13 cellular contexts compared by ENCODE assay signal in the genomic region with DNA sequence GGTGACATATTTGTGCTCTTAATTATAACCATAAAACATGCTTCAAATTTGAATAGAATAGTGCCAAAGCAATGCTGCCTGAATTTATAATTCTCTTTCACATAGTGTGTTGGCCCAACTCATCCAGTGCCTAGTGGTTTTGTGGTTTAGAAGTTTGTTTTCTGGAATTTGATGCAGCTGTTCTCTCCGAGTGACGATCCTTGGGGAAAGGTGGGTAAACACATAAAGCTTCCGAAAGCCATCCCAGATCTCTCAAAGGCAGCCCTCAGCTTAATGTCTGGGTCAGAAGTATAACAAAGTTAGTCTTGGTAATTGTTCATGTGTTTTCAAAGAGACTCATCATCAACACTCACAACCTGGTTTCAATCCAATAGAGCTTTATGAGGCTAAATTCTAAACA.
"Had no signal": no experiment of that assay in that cellular context is flagged by ENCODE, and none has a peak within 500 bp of the region (broad histone marks: within the 10 kb centered on the region; RNA-seq: fewer than 3 reads in every experiment).

No MANE protein-coding gene starts in this region.

- H2AFZ ChIP-seq: hepatocyte had no signal

- H3K4me1 ChIP-seq: left lung had no signal

- H3K4me3 ChIP-seq: ascending aorta, hepatocyte, left lung, mucosa of descending colon, smooth muscle cell had no signal

- H3K27ac ChIP-seq: ascending aorta, hepatocyte, left lung had no signal

- H3K9me3 ChIP-seq: ascending aorta, left lung had no signal

- H3K36me3 ChIP-seq: ascending aorta, left lung had no signal

- DNase-seq: activated B cell treated with CpG ODN at 0.5 μM for 24 hours; activated CD4-positive, alpha-beta T cell treated with anti-CD3 and anti-CD28 coated beads, Interleukin-2, amount 50 U/mL, for 1 hour; activated CD8-positive, alpha-beta memory T cell treated with anti-CD3 and anti-CD28 coated beads for 24 hours; activated naive CD4-positive, alpha-beta T cell; left lung; mucosa of descending colon; natural killer cell; posterior cingulate gyrus had no signal

- H3K4me2 ChIP-seq: hepatocyte, smooth muscle cell had no signal

- FAIRE-seq: colon, keratinocyte had no signal

- H3K27me3 ChIP-seq: ascending aorta, hepatocyte, left lung had no signal

- H3K79me2 ChIP-seq: hepatocyte had no signal
